ENCODE assay signal across 18 cellular contexts in the genomic region with DNA sequence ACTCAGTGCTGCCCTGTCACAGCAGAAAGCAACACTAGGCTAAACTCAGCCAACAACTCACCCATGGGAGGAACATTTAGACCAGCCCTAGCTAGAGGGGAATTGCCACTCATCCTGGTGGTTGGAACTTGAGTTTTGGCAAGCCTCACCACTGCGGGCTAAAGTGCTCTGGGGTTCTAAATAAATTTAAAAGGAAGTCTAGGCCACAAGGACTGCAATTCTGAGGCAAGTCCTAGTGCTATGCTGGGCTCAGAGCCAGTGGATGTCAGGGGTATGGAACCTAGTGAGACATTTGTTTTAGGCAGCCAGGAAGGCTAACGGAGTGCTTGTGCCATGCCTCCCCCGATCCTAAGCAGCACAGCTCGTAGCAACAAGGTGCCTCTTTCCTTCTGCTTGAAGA.
"Had no signal": no experiment of that assay in that cellular context is flagged by ENCODE, and none has a peak within 500 bp of the region (broad histone marks: within the 10 kb centered on the region; RNA-seq: fewer than 3 reads in every experiment).

No MANE protein-coding gene starts in this region.

- ATAC-seq: activated CD4-positive, CD25-positive, alpha-beta regulatory T cell treated with anti-CD3 and anti-CD28 coated beads, Interleukin-2, amount 50 U/mL, for 24 hours; foreskin keratinocyte; natural killer cell; stimulated activated memory B cell treated with anti-CD40 and anti-IgM and Interleukin-4, amounts not matched to agents 10 μg/mL and 1 μg/mL and 100 μg/mL, for 72 hours; upper lobe of right lung had no signal

- DNase-seq: activated CD4-positive, alpha-beta T cell treated with anti-CD3 and anti-CD28 coated beads, Interleukin-2, amount 10 ng/mL, durations not matched to agents 7 days and 5 days; activated CD8-positive, alpha-beta memory T cell treated with anti-CD3 and anti-CD28 coated beads for 24 hours; activated CD8-positive, alpha-beta memory T cell treated with anti-CD3 and anti-CD28 coated beads, Interleukin-2, amount 50 U/mL, for 48 hours; activated effector memory CD4-positive, alpha-beta T cell treated with anti-CD3 and anti-CD28 coated beads, Interleukin-2, amount 50 U/mL, for 16 hours; activated naive CD4-positive, alpha-beta T cell treated with anti-CD3 and anti-CD28 coated beads, Interleukin-2, amount 50 U/mL, for 16 hours; activated T-cell treated with anti-CD3 and anti-CD28 coated beads, Interleukin-2, amount 50 U/mL, for 48 hours; dermis blood vessel endothelial cell; effector memory CD4-positive, alpha-beta T cell; esophagus squamous epithelium; foreskin keratinocyte; natural killer cell; sigmoid colon; stimulated activated CD4-positive, alpha-beta T cell treated with anti-CD3 and anti-CD28 coated beads, Interleukin-4, amount 100 ng/mL, for 4 hours; upper lobe of right lung had no signal

- H2AFZ ChIP-seq: hepatocyte had no signal

- H3K36me3 ChIP-seq: cardiac muscle cell, esophagus squamous epithelium, sigmoid colon, upper lobe of right lung had no signal

- H3K27me3 ChIP-seq: cardiac muscle cell, esophagus squamous epithelium, foreskin keratinocyte, hepatocyte, sigmoid colon, upper lobe of right lung had no signal

- H3K9me3 ChIP-seq: esophagus squamous epithelium, sigmoid colon, upper lobe of right lung had no signal

- H3K4me3 ChIP-seq: cardiac muscle cell, esophagus squamous epithelium, hepatocyte, sigmoid colon, upper lobe of right lung had no signal

- H3K4me2 ChIP-seq: hepatocyte had no signal

- H3K4me1 ChIP-seq: esophagus squamous epithelium, foreskin keratinocyte, sigmoid colon, upper lobe of right lung had no signal

- H3K27ac ChIP-seq: cardiac muscle cell, esophagus squamous epithelium, foreskin keratinocyte, hepatocyte, sigmoid colon, upper lobe of right lung had no signal
